In genomic region chrX:40307871-40308270, GRCh38 we compare ENCODE assay signal across 35 cellular contexts.
"Had no signal": no experiment of that assay in that cellular context is flagged by ENCODE, and none has a peak within 500 bp of the region (broad histone marks: within the 10 kb centered on the region; RNA-seq: fewer than 3 reads in every experiment).

No MANE protein-coding gene starts in this region.

- H3K36me3 ChIP-seq: ascending aorta, cardiac muscle cell had no signal

- H3K27ac ChIP-seq: ascending aorta, cardiac muscle cell, VCaP had no signal

- H3K9me3 ChIP-seq: ascending aorta had no signal

- H3K36me3 Mint-ChIP-seq: activated CD8-positive, alpha-beta memory T cell treated with anti-CD3 and anti-CD28 coated beads, Interleukin-2, amount 10 ng/mL, durations not matched to agents 7 days and 5 days; activated naive CD4-positive, alpha-beta T cell treated with anti-CD3 and anti-CD28 coated beads, Interleukin-2, amount 10 ng/mL, durations not matched to agents 7 days and 5 days; activated naive CD4-positive, alpha-beta T cell treated with anti-CD3 and anti-CD28 coated beads, Interleukin-2, amount 50 U/mL, for 24 hours; activated naive CD8-positive, alpha-beta T cell; activated naive CD8-positive, alpha-beta T cell treated with anti-CD3 and anti-CD28 coated beads, Interleukin-2, amount 10 ng/mL, durations not matched to agents 7 days and 5 days; brain had no signal

- H3K4me3 Mint-ChIP-seq: activated CD4-positive, alpha-beta memory T cell treated with anti-CD3 and anti-CD28 coated beads, Interleukin-2, amount 10 ng/mL, durations not matched to agents 7 days and 5 days; activated CD4-positive, alpha-beta T cell treated with anti-CD3 and anti-CD28 coated beads for 36 hours; activated CD4-positive, alpha-beta T cell treated with anti-CD3 and anti-CD28 coated beads, Interleukin-2, amount 10 ng/mL, durations not matched to agents 7 days and 5 days; activated CD8-positive, alpha-beta memory T cell treated with anti-CD3 and anti-CD28 coated beads, Interleukin-2, amount 10 ng/mL, durations not matched to agents 7 days and 5 days; activated CD8-positive, alpha-beta T cell treated with anti-CD3 and anti-CD28 coated beads, Interleukin-2, amount 10 ng/mL, durations not matched to agents 7 days and 5 days; activated naive CD4-positive, alpha-beta T cell treated with anti-CD3 and anti-CD28 coated beads, Interleukin-2, amount 10 ng/mL, durations not matched to agents 7 days and 5 days; activated naive CD4-positive, alpha-beta T cell treated with anti-CD3 and anti-CD28 coated beads, Interleukin-2, amount 50 U/mL, for 24 hours; activated naive CD8-positive, alpha-beta T cell; activated naive CD8-positive, alpha-beta T cell treated with anti-CD3 and anti-CD28 coated beads, Interleukin-2, amount 10 ng/mL, durations not matched to agents 7 days and 5 days; activated naive CD8-positive, alpha-beta T cell treated with anti-CD3 and anti-CD28 coated beads, Interleukin-2, amount 50 U/mL, for 24 hours; activated T-cell treated with anti-CD3 and anti-CD28 coated beads, Interleukin-2, amount 50 U/mL, for 24 hours; brain; T-helper 1 cell treated with Interleukin-12 subunit alpha and Interleukin-12 subunit beta and Interleukin-4 antibody, amounts not matched to agents 30 μg/mL and 1 μg/mL, for 36 hours; T-helper 2 cell treated with Interferon-gamma antibody and Interleukin-4, amounts not matched to agents 5 μg/mL and 100 μg/mL, for 36 hours; WTC11 had no signal

- H3K4me1 Mint-ChIP-seq: activated naive CD4-positive, alpha-beta T cell treated with anti-CD3 and anti-CD28 coated beads, Interleukin-2, amount 10 ng/mL, durations not matched to agents 7 days and 5 days had no signal

- H3K4me3 ChIP-seq: ascending aorta, cardiac muscle cell had no signal

- H3K9me3 Mint-ChIP-seq: activated CD4-positive, alpha-beta memory T cell treated with anti-CD3 and anti-CD28 coated beads, Interleukin-2, amount 10 ng/mL, durations not matched to agents 7 days and 5 days; activated CD4-positive, alpha-beta T cell treated with anti-CD3 and anti-CD28 coated beads, Interleukin-2, amount 10 ng/mL, durations not matched to agents 7 days and 5 days; activated naive CD4-positive, alpha-beta T cell treated with anti-CD3 and anti-CD28 coated beads, Interleukin-2, amount 10 ng/mL, durations not matched to agents 7 days and 5 days; activated naive CD4-positive, alpha-beta T cell treated with anti-CD3 and anti-CD28 coated beads, Interleukin-2, amount 50 U/mL, for 24 hours; activated naive CD8-positive, alpha-beta T cell treated with anti-CD3 and anti-CD28 coated beads, Interleukin-2, amount 10 ng/mL, durations not matched to agents 7 days and 5 days; activated naive CD8-positive, alpha-beta T cell treated with anti-CD3 and anti-CD28 coated beads, Interleukin-2, amount 50 U/mL, for 24 hours; activated T-cell treated with anti-CD3 and anti-CD28 coated beads, Interleukin-2, amount 50 U/mL, for 24 hours; activated T-helper 2 cell treated with anti-CD3 and anti-CD28 coated beads, Interferon-gamma antibody, Interleukin-2, Interleukin-4, amounts not matched to agents 10 μg/mL and 5 μg/mL and 100 μg/mL, durations not matched to agents 14 hours and 24 hours and 36 hours; T-helper 1 cell treated with Interleukin-12 subunit alpha and Interleukin-12 subunit beta and Interleukin-4 antibody, amounts not matched to agents 30 μg/mL and 1 μg/mL, for 36 hours; T-helper 2 cell treated with Interferon-gamma antibody and Interleukin-4, amounts not matched to agents 5 μg/mL and 100 μg/mL, for 36 hours had no signal

- DNase-seq: activated CD4-positive, alpha-beta memory T cell treated with anti-CD3 and anti-CD28 coated beads, Interleukin-2, amount 10 ng/mL, durations not matched to agents 7 days and 5 days; activated CD4-positive, alpha-beta T cell treated with anti-CD3 and anti-CD28 coated beads for 1 hour; activated CD4-positive, alpha-beta T cell treated with anti-CD3 and anti-CD28 coated beads for 36 hours; activated CD4-positive, alpha-beta T cell treated with anti-CD3 and anti-CD28 coated beads for 48 hours; activated CD4-positive, alpha-beta T cell treated with anti-CD3 and anti-CD28 coated beads, Interleukin-2, amount 10 ng/mL, durations not matched to agents 7 days and 5 days; activated CD4-positive, alpha-beta T cell treated with anti-CD3 and anti-CD28 coated beads, Interleukin-2, amount 50 U/mL, for 48 hours; activated CD4-positive, CD25-positive, alpha-beta regulatory T cell; activated CD8-positive, alpha-beta memory T cell treated with anti-CD3 and anti-CD28 coated beads for 24 hours; activated CD8-positive, alpha-beta memory T cell treated with anti-CD3 and anti-CD28 coated beads, Interleukin-2, amount 10 ng/mL, durations not matched to agents 7 days and 5 days; activated CD8-positive, alpha-beta memory T cell treated with anti-CD3 and anti-CD28 coated beads, Interleukin-2, amount 50 U/mL, for 48 hours; activated CD8-positive, alpha-beta T cell treated with anti-CD3 and anti-CD28 coated beads, Interleukin-2, amount 10 ng/mL, durations not matched to agents 7 days and 5 days; activated effector memory CD4-positive, alpha-beta T cell treated with Interleukin-2 at 50 U/mL for 16 hours; activated gamma-delta T cell; activated naive CD4-positive, alpha-beta T cell treated with anti-CD3 and anti-CD28 coated beads, Interleukin-2, amount 10 ng/mL, durations not matched to agents 7 days and 5 days; activated naive CD4-positive, alpha-beta T cell treated with Interleukin-2 at 50 U/mL for 16 hours; activated naive CD8-positive, alpha-beta T cell treated with anti-CD3 and anti-CD28 coated beads, Interleukin-2, amount 10 ng/mL, durations not matched to agents 7 days and 5 days; activated naive CD8-positive, alpha-beta T cell treated with anti-CD3 and anti-CD28 coated beads, Interleukin-2, amount 50 U/mL, for 24 hours; activated T-cell treated with anti-CD3 and anti-CD28 coated beads, Interleukin-2, amount 50 U/mL, for 24 hours; activated T-cell treated with anti-CD3 and anti-CD28 coated beads, Interleukin-2, amount 50 U/mL, for 48 hours; amygdala; anterior cingulate cortex; T-helper 1 cell; T-helper 2 cell; T-helper 9 cell had no signal

- ATAC-seq: activated CD4-positive, alpha-beta T cell treated with anti-CD3 and anti-CD28 coated beads for 36 hours; activated CD4-positive, CD25-positive, alpha-beta regulatory T cell treated with anti-CD3 and anti-CD28 coated beads, Interleukin-2, amount 50 U/mL, for 24 hours; activated CD8-positive, alpha-beta memory T cell treated with anti-CD3 and anti-CD28 coated beads, Interleukin-2, amount 10 ng/mL, durations not matched to agents 7 days and 5 days; activated CD8-positive, alpha-beta T cell treated with anti-CD3 and anti-CD28 coated beads, Interleukin-2, amount 10 ng/mL, durations not matched to agents 7 days and 5 days; activated naive CD8-positive, alpha-beta T cell treated with anti-CD3 and anti-CD28 coated beads, Interleukin-2, amount 50 U/mL, for 24 hours; WTC11 had no signal

- H3K27ac Mint-ChIP-seq: activated CD4-positive, alpha-beta memory T cell treated with anti-CD3 and anti-CD28 coated beads, Interleukin-2, amount 10 ng/mL, durations not matched to agents 7 days and 5 days; activated CD4-positive, alpha-beta T cell treated with anti-CD3 and anti-CD28 coated beads for 36 hours; activated CD4-positive, alpha-beta T cell treated with anti-CD3 and anti-CD28 coated beads, Interleukin-2, amount 10 ng/mL, durations not matched to agents 7 days and 5 days; activated CD8-positive, alpha-beta memory T cell treated with anti-CD3 and anti-CD28 coated beads, Interleukin-2, amount 10 ng/mL, durations not matched to agents 7 days and 5 days; activated CD8-positive, alpha-beta T cell treated with anti-CD3 and anti-CD28 coated beads, Interleukin-2, amount 10 ng/mL, durations not matched to agents 7 days and 5 days; activated naive CD4-positive, alpha-beta T cell treated with anti-CD3 and anti-CD28 coated beads, Interleukin-2, amount 10 ng/mL, durations not matched to agents 7 days and 5 days; activated naive CD4-positive, alpha-beta T cell treated with anti-CD3 and anti-CD28 coated beads, Interleukin-2, amount 50 U/mL, for 24 hours; activated naive CD8-positive, alpha-beta T cell; activated naive CD8-positive, alpha-beta T cell treated with anti-CD3 and anti-CD28 coated beads, Interleukin-2, amount 10 ng/mL, durations not matched to agents 7 days and 5 days; activated naive CD8-positive, alpha-beta T cell treated with anti-CD3 and anti-CD28 coated beads, Interleukin-2, amount 50 U/mL, for 24 hours; activated T-cell treated with anti-CD3 and anti-CD28 coated beads, Interleukin-2, amount 50 U/mL, for 24 hours; activated T-helper 2 cell treated with anti-CD3 and anti-CD28 coated beads, Interferon-gamma antibody, Interleukin-2, Interleukin-4, amounts not matched to agents 10 μg/mL and 5 μg/mL and 100 μg/mL, durations not matched to agents 14 hours and 24 hours and 36 hours; T-helper 1 cell treated with Interleukin-12 subunit alpha and Interleukin-12 subunit beta and Interleukin-4 antibody, amounts not matched to agents 30 μg/mL and 1 μg/mL, for 36 hours; T-helper 2 cell treated with Interferon-gamma antibody and Interleukin-4, amounts not matched to agents 5 μg/mL and 100 μg/mL, for 36 hours; WTC11 had no signal

- H3K27me3 Mint-ChIP-seq: activated CD4-positive, alpha-beta T cell treated with anti-CD3 and anti-CD28 coated beads for 36 hours; activated CD4-positive, alpha-beta T cell treated with anti-CD3 and anti-CD28 coated beads, Interleukin-2, amount 10 ng/mL, durations not matched to agents 7 days and 5 days; activated naive CD4-positive, alpha-beta T cell treated with anti-CD3 and anti-CD28 coated beads, Interleukin-2, amount 10 ng/mL, durations not matched to agents 7 days and 5 days; activated naive CD4-positive, alpha-beta T cell treated with anti-CD3 and anti-CD28 coated beads, Interleukin-2, amount 50 U/mL, for 24 hours; activated naive CD8-positive, alpha-beta T cell; activated naive CD8-positive, alpha-beta T cell treated with anti-CD3 and anti-CD28 coated beads, Interleukin-2, amount 10 ng/mL, durations not matched to agents 7 days and 5 days; activated naive CD8-positive, alpha-beta T cell treated with anti-CD3 and anti-CD28 coated beads, Interleukin-2, amount 50 U/mL, for 24 hours had no signal

- H3K27me3 ChIP-seq: ascending aorta, cardiac muscle cell had no signal
